Comparison of ENCODE assay signal across 9 cellular contexts in genomic region chr5:89930591-89931383, GRCh38.
DNase-seq lines count a peak whose midpoint lies in the region; ATAC-seq and TF ChIP-seq lines count a peak whose summit lies in the region.
"Had no signal": no experiment of that assay in that cellular context is flagged by ENCODE, and none has a peak within 500 bp of the region (broad histone marks: within the 10 kb centered on the region; RNA-seq: fewer than 3 reads in every experiment).

No MANE protein-coding gene starts in this region.

- H3K27me3 ChIP-seq in right atrium auricular region = no peaks in the 10 kb centered on the region
- no peaks in the 10 kb centered on the region for H3K27me3 ChIP-seq in smooth muscle cell (ENCODE audit: low read depth)
- H3K27me3 ChIP-seq: BLaER1 had no signal

- peak overlapping the region; percentile 56 for H2AFZ ChIP-seq in smooth muscle cell (ENCODE audit: low read depth)

- H3K9me3 ChIP-seq in right atrium auricular region (no peaks in the 10 kb centered on the region), smooth muscle cell (replicated peaks; ENCODE audit: low read depth) (no peaks in the 10 kb centered on the region)
- H3K9me3 ChIP-seq: BLaER1 had no signal

- no peaks in the 10 kb centered on the region for H4K20me1 ChIP-seq in smooth muscle cell (ENCODE audit: low read depth)
- H4K20me1 ChIP-seq: BLaER1 had no signal

- intact Hi-C loops in Right ventricle myocardium superior (cut with DNase I) = no loop called here

- no peaks in the 10 kb centered on the region for H3F3A ChIP-seq in smooth muscle cell (ENCODE audit: low read depth)

- H3K79me2 ChIP-seq in smooth muscle cell (ENCODE audit: low read depth) = no peaks in the 10 kb centered on the region

- DNase-seq in Right ventricle myocardium superior (no peak), right atrium auricular region (ENCODE audit: low spot score) (no peak), brain pericyte (ENCODE audit: low read depth, low spot score) (peak; percentile 6), smooth muscle cell (lab: John Stamatoyannopoulos, UW; ENCODE audit: unreplicated experiment) (no peak), NCI-H1694 (lab: John Stamatoyannopoulos, UW) (no peak), NCI-H187 treated with DMSO at 0.1 percent for 48 hours (lab: John Stamatoyannopoulos, UW) (no peak)
- DNase-seq in activated T-cell treated with anti-CD3 and anti-CD28 coated beads, Interleukin-2, amount 50 U/mL, for 1 hour = no peak

- 23% methylated on average over 5 of the region's 5 CpGs for WGBS in smooth muscle cell (ENCODE audit: low lambda C conversion rate)

- H3K36me3 ChIP-seq in right atrium auricular region = no peaks in the 10 kb centered on the region
- H3K36me3 ChIP-seq in smooth muscle cell (ENCODE audit: low read depth) = no peaks in the 10 kb centered on the region
- H3K36me3 ChIP-seq: BLaER1 had no signal

- ATAC-seq in Right ventricle myocardium superior (ENCODE audit: poor library complexity) (peak; percentile 56), HG03439 (IDR thresholded peaks at IDR 0.05; ENCODE audit: unreplicated experiment) (peak; percentile 91)

- TF ChIP-seq CTCF in right atrium auricular region (IDR thresholded peaks at IDR 0.05) (no peak), smooth muscle cell (IDR thresholded peaks at IDR 0.05; ENCODE audit: borderline replicate concordance, insufficient read depth, poor library complexity, severe bottlenecking) (no peak)

- H3K27ac ChIP-seq in right atrium auricular region (peak overlapping the region in 1 of 2 donors; percentile 67), smooth muscle cell (ENCODE audit: low read depth) (peak overlapping the region; percentile 65)
- H3K27ac ChIP-seq: BLaER1 had no signal

- H3K4me1 ChIP-seq in right atrium auricular region (peaks cover 0 to 21% of the 10 kb centered on the region in 2 donors), smooth muscle cell (ENCODE audit: low read depth) (peaks cover 17% of the 10 kb centered on the region)
- H3K4me1 ChIP-seq: BLaER1 had no signal

- H3K4me3 ChIP-seq in right atrium auricular region (no peak overlapping the region), smooth muscle cell (no peak overlapping the region)
- H3K4me3 ChIP-seq: BLaER1 had no signal

- no peak overlapping the region for H3K9ac ChIP-seq in smooth muscle cell (ENCODE audit: low read depth)
- H3K9ac ChIP-seq: BLaER1 had no signal

- peak overlapping the region; percentile 68 for H3K4me2 ChIP-seq in smooth muscle cell
- H3K4me2 ChIP-seq: BLaER1 had no signal
